10 cellular contexts compared by ENCODE assay signal in genomic region chr2:160224060-160224459, GRCh38. TPM values are rescaled to one million over a fixed set of nuclear protein-coding genes. Genes with fewer than 3 reads are reported as not detected.
DNase-seq lines count a peak whose midpoint lies in the region; ATAC-seq, FAIRE-seq and TF ChIP-seq lines count a peak whose summit lies in the region.
"Had no signal": no experiment of that assay in that cellular context is flagged by ENCODE, and none has a peak within 500 bp of the region (broad histone marks: within the 10 kb centered on the region; RNA-seq: fewer than 3 reads in every experiment).

No MANE protein-coding gene starts in this region.

- 75 to 76% methylated on average over 3 of the region's 3 CpGs for WGBS in body of pancreas, 2 donors

- intact Hi-C loops in lower lobe of right lung (cut with DNase I), result no loop called here
- intact Hi-C loops in left ventricle myocardium inferior (cut with micrococcal nuclease), result no loop called here
- intact Hi-C loops in body of pancreas (cut with DNase I), result no loop called here

- TF ChIP-seq POLR2A in body of pancreas (IDR thresholded peaks at IDR 0.05), result no peak

- peak; percentile 95 for FAIRE-seq in G401.6 (lab: Jason Lieb, UNC)
- FAIRE-seq: pancreas had no signal

- no peak for TF ChIP-seq CTCF in lower lobe of right lung (IDR thresholded peaks at IDR 0.05)
- no peak for TF ChIP-seq CTCF in left ventricle myocardium inferior (IDR thresholded peaks at IDR 0.05; ENCODE audit: borderline replicate concordance)
- TF ChIP-seq CTCF in body of pancreas (IDR thresholded peaks at IDR 0.05), result no peak

- peak; percentile 96 for ATAC-seq in GM21360 (IDR thresholded peaks at IDR 0.05; ENCODE audit: unreplicated experiment)
- ATAC-seq in HG03460 (IDR thresholded peaks at IDR 0.05; ENCODE audit: unreplicated experiment), result peak; percentile 89
- peak; percentile 83 for ATAC-seq in activated T-helper 17 cell treated with anti-CD3 and anti-CD28 coated beads, Interleukin-2, amount 50 U/mL, for 72 hours (replicated peaks)
- peak in 1 of 2 donors; percentile 35 for ATAC-seq in lower lobe of right lung
- ATAC-seq in body of pancreas, result no peak

- H3K9me3 ChIP-seq in lower lobe of right lung (no peaks in the 10 kb centered on the region), left ventricle myocardium inferior (replicated peaks) (no peaks in the 10 kb centered on the region), body of pancreas (no peaks in the 10 kb centered on the region)
- H3K9me3 ChIP-seq: pancreas had no signal

- H3K36me3 Mint-ChIP-seq in activated T-helper 17 cell treated with anti-CD3 and anti-CD28 coated beads, Interleukin-2, amount 50 U/mL, for 72 hours (ENCODE audit: low read depth), result no peaks in the 10 kb centered on the region

- H3K27ac ChIP-seq in lower lobe of right lung (peak overlapping the region; percentile 82), left ventricle myocardium inferior (replicated peaks) (no peak overlapping the region), body of pancreas (peak overlapping the region in 1 of 4 donors; percentile 20)

- peaks cover 43% of the 10 kb centered on the region for H3K4me1 Mint-ChIP-seq in activated T-helper 17 cell treated with anti-CD3 and anti-CD28 coated beads, Interleukin-2, amount 50 U/mL, for 72 hours

- peaks cover 31% of the 10 kb centered on the region for H3K4me1 ChIP-seq in lower lobe of right lung
- H3K4me1 ChIP-seq in left ventricle myocardium inferior, result peaks cover 66% of the 10 kb centered on the region
- peaks cover 33% of the 10 kb centered on the region for H3K4me1 ChIP-seq in body of pancreas

- DNase-seq in lower lobe of right lung, result no peak
- no peak for DNase-seq in left ventricle myocardium inferior
- no peak for DNase-seq in body of pancreas
- DNase-seq in midbrain (lab: John Stamatoyannopoulos, UW), result no peak
- DNase-seq: pancreas had no signal

- H3K4me3 ChIP-seq in lower lobe of right lung (no peak overlapping the region), left ventricle myocardium inferior (no peak overlapping the region), body of pancreas (no peak overlapping the region)
- H3K4me3 ChIP-seq: pancreas had no signal

- H3K27me3 Mint-ChIP-seq in activated T-helper 17 cell treated with anti-CD3 and anti-CD28 coated beads, Interleukin-2, amount 50 U/mL, for 72 hours, result peaks cover 8% of the 10 kb centered on the region

- H3K36me3 ChIP-seq in lower lobe of right lung (no peaks in the 10 kb centered on the region), left ventricle myocardium inferior (no peaks in the 10 kb centered on the region), body of pancreas (replicated peaks in 1 of 2; ENCODE audit: insufficient read depth in 1 of 2, low read depth in 2 of 2) (no peaks in the 10 kb centered on the region)
- H3K36me3 ChIP-seq: pancreas had no signal

- peak overlapping the region; percentile 73 for H3K4me3 Mint-ChIP-seq in activated T-helper 17 cell treated with anti-CD3 and anti-CD28 coated beads, Interleukin-2, amount 50 U/mL, for 72 hours

- no peaks in the 10 kb centered on the region for H3K27me3 ChIP-seq in lower lobe of right lung (ENCODE audit: low read depth)
- H3K27me3 ChIP-seq in left ventricle myocardium inferior (ENCODE audit: low read depth), result no peaks in the 10 kb centered on the region
- H3K27me3 ChIP-seq in body of pancreas, result no peaks in the 10 kb centered on the region
- H3K27me3 ChIP-seq: pancreas had no signal

- peak overlapping the region; percentile 92 for H3K27ac Mint-ChIP-seq in activated T-helper 17 cell treated with anti-CD3 and anti-CD28 coated beads, Interleukin-2, amount 50 U/mL, for 72 hours

- no peaks in the 10 kb centered on the region for H3K9me3 Mint-ChIP-seq in activated T-helper 17 cell treated with anti-CD3 and anti-CD28 coated beads, Interleukin-2, amount 50 U/mL, for 72 hours

RNA-seq across cellular contexts. Expression of gene ITGB6, which starts 24.0 kb away (rescaled TPM):
- total RNA-seq in activated T-helper 17 cell treated with anti-CD3 and anti-CD28 coated beads, Interleukin-2, amount 50 U/mL, for 72 hours, result not detected
- total RNA-seq in lower lobe of right lung, result 65.2 TPM
- total RNA-seq in left ventricle myocardium inferior, result 0.99 TPM
- 1 to 10 TPM; 5.3 to 9.9 TPM for total RNA-seq in body of pancreas
- total RNA-seq: T-helper 2 cell treated with Interferon-gamma antibody and Interleukin-4, amounts not matched to agents 100 ng/mL and 5 ng/mL, for 36 hours had no signal
